ENCODE assay signal across 1 cellular context in genomic region chr1:186738896-186739295, GRCh38.
TF ChIP-seq lines count a peak whose summit lies in the region.

No MANE protein-coding gene starts in this region.

TF ChIP-seq in HepG2, 621 proteins besides CTCF, POLR2A, EP300 and RAD21:
- TF ChIP-seq MED13 (CRISPR knock-in tag; IDR thresholded peaks at IDR 0.05) (no peak), ARNTL (CRISPR knock-in tag; IDR thresholded peaks at IDR 0.05) (no peak), ZSCAN22 (CRISPR knock-in tag; IDR thresholded peaks at IDR 0.05) (no peak), ZNF773 (CRISPR knock-in tag; IDR thresholded peaks at IDR 0.05; ENCODE audit: borderline replicate concordance) (no peak), ZBTB21 (CRISPR knock-in tag; IDR thresholded peaks at IDR 0.05) (no peak), ZNF691 (CRISPR knock-in tag; IDR thresholded peaks at IDR 0.05; ENCODE audit: borderline replicate concordance, low read depth) (no peak), CREBL2 (CRISPR knock-in tag; IDR thresholded peaks at IDR 0.05; ENCODE audit: borderline replicate concordance) (no peak), SRSF4 (IDR thresholded peaks at IDR 0.05; ENCODE audit: low read depth, low read length, poor library complexity, severe bottlenecking) (no peak), RBAK (CRISPR knock-in tag; IDR thresholded peaks at IDR 0.05) (no peak), ZFAT (CRISPR knock-in tag; conservative IDR thresholded peaks at IDR 0.05) (no peak), SYNCRIP (IDR thresholded peaks at IDR 0.05; ENCODE audit: insufficient read depth, low read depth, low read length) (no peak), ATAD3A (CRISPR knock-in tag; IDR thresholded peaks at IDR 0.05) (no peak), TIGD3 (CRISPR knock-in tag; IDR thresholded peaks at IDR 0.05; ENCODE audit: borderline replicate concordance) (no peak), RNF219 (CRISPR knock-in tag; IDR thresholded peaks at IDR 0.05) (no peak), MTF2 (CRISPR knock-in tag; IDR thresholded peaks at IDR 0.05; ENCODE audit: borderline replicate concordance) (no peak)
